ENCODE assay signal across 1 cellular context in genomic region chr20:44438782-44439181, GRCh38.
TF ChIP-seq lines count a peak whose summit lies in the region.

No MANE protein-coding gene starts in this region.

TF ChIP-seq in K562, 482 proteins besides CTCF, POLR2A, EP300 and RAD21:
- TF ChIP-seq PCBP2 (IDR thresholded peaks at IDR 0.05; ENCODE audit: low read depth, low read length, poor library complexity, severe bottlenecking) (no peak), ZNF24 (IDR thresholded peaks at IDR 0.05) (peak; percentile 87)
TF ChIP-seq in K562: peak in this region for 1.
